Comparison of ENCODE assay signal across 10 cellular contexts in genomic region chr13:60329221-60329983, GRCh38.
A peak's percentile ranks its signal among the peaks of the same experiment; 100 is the strongest.
DNase-seq lines count a peak whose midpoint lies in the region; ATAC-seq, FAIRE-seq and TF ChIP-seq lines count a peak whose summit lies in the region.
"Had no signal": no experiment of that assay in that cellular context is flagged by ENCODE, and none has a peak within 500 bp of the region (broad histone marks: within the 10 kb centered on the region; RNA-seq: fewer than 3 reads in every experiment).

No MANE protein-coding gene starts in this region.

- H4K20me1 ChIP-seq in H1 (replicated peaks in 1 of 2; ENCODE audit: control insufficient read depth in 1 of 2, insufficient read depth in 2 of 2, low read length in 2 of 2) = no peaks in the 10 kb centered on the region

- POLR2A ChIA-PET in H1 (lab: Charles Lee; ENCODE audit: partially characterized antibody) = interaction anchor here (0.8 kb wide), 1 partner anchor 43 kb away, joined by 3 read pairs; no protein-coding TSS in a partner anchor

- no peak for TF ChIP-seq EP300 in H1 (IDR thresholded peaks at IDR 0.05; ENCODE audit: borderline replicate concordance in 1 of 2, low read depth in 2 of 2, low read length in 2 of 2)
- TF ChIP-seq EP300 in sigmoid colon (IDR thresholded peaks at IDR 0.05) = no peak

- H4K91ac ChIP-seq in H1 (replicated peaks; ENCODE audit: insufficient read length, low read length) = no peak overlapping the region

- H3K56ac ChIP-seq in H1 (replicated peaks; ENCODE audit: insufficient read length, low read depth, low read length) = no peak overlapping the region

- no peak overlapping the region for H2AFZ ChIP-seq in H1 (ENCODE audit: low read length)
- no peak overlapping the region for H2AFZ ChIP-seq in parathyroid adenoma

- DNase-seq in ELF-1 (ENCODE audit: low read depth, low spot score) (peak; percentile 74), HPDE6-E6E7 (ENCODE audit: extremely low spot score) (peak; percentile 28), NOMO-1 treated with dmso at 0.1 percent for 144 hours (lab: John Stamatoyannopoulos, UW; ENCODE audit: unreplicated experiment) (peak; percentile 21), H1 (ENCODE audit: low read depth in 1 of 2, low spot score in 2 of 2) (peak; percentile 27 to 71), sigmoid colon (no peak)
- no peak for DNase-seq in stimulated activated CD4-positive, alpha-beta T cell treated with anti-CD3 and anti-CD28 coated beads, Interleukin-4, amount 100 ng/mL, for 4 hours
- DNase-seq: activated B cell treated with CpG ODN at 0.5 μM for 24 hours had no signal

- H4K5ac ChIP-seq in H1 (ENCODE audit: insufficient read length, low read depth, low read length) = no peak overlapping the region

- H3K27ac ChIP-seq in H1 (ENCODE audit: low read depth, low read length) (no peak overlapping the region), parathyroid adenoma (no peak overlapping the region), sigmoid colon (no peak overlapping the region)

- H3K4me1 ChIP-seq in H1 (replicated peaks in 1 of 4; ENCODE audit: control insufficient read depth in 3 of 4, insufficient read depth in 4 of 4, low read length in 3 of 4) (no peaks in the 10 kb centered on the region), parathyroid adenoma (no peaks in the 10 kb centered on the region), sigmoid colon (no peaks in the 10 kb centered on the region)

- H3K4me2 ChIP-seq in H1 (ENCODE audit: insufficient read depth in 1 of 2, low read depth in 2 of 2, low read length in 2 of 2) = no peak overlapping the region
- H3K4me2 ChIP-seq in parathyroid adenoma (ENCODE audit: low read length) = no peak overlapping the region

- H2AK5ac ChIP-seq in H1 (ENCODE audit: low read depth, low read length) = no peak overlapping the region

- no peak overlapping the region for H2BK120ac ChIP-seq in H1 (replicated peaks; ENCODE audit: low read depth, low read length)

- no peak overlapping the region for H3K4ac ChIP-seq in H1 (replicated peaks; ENCODE audit: insufficient read length, low read depth, low read length)

- no peak overlapping the region for H3K9ac ChIP-seq in H1 (replicated peaks in 1 of 4; ENCODE audit: extremely low read depth in 1 of 4, low read depth in 3 of 4, low read length in 3 of 4)
- no peak overlapping the region for H3K9ac ChIP-seq in parathyroid adenoma

- no peak overlapping the region for H2BK20ac ChIP-seq in H1 (ENCODE audit: low read length)

- no peak overlapping the region for H2BK5ac ChIP-seq in H1 (ENCODE audit: low read depth, low read length)

- peak; percentile 98 for TF ChIP-seq RAD21 in H1 (IDR thresholded peaks at IDR 0.05 in 1 of 2, conservative IDR thresholded peaks at IDR 0.05 in 1 of 2; ENCODE audit: low read depth in 2 of 2, low read length in 2 of 2)

- TF ChIP-seq POLR2A in H1 (IDR thresholded peaks at IDR 0.05; ENCODE audit: control extremely low read depth in 1 of 2, low read depth in 2 of 2, low read length in 2 of 2) (no peak), sigmoid colon (IDR thresholded peaks at IDR 0.05) (no peak)

- FAIRE-seq in H1 (lab: Jason Lieb, UNC) = peak; percentile 85

- TF ChIP-seq CTCF in H1 (IDR thresholded peaks at IDR 0.05; ENCODE audit: control extremely low read depth in 1 of 3, insufficient read depth in 1 of 3, low read depth in 1 of 3, low read length in 3 of 3) = peak; percentile 44 to 86 (median 80)
- peak; percentile 21 for TF ChIP-seq CTCF in parathyroid adenoma (IDR thresholded peaks at IDR 0.05)
- TF ChIP-seq CTCF in sigmoid colon (IDR thresholded peaks at IDR 0.05) = no peak

- H3K4me3 ChIP-seq in H1 (ENCODE audit: extremely low read depth in 1 of 4, insufficient read depth in 2 of 4, low read depth in 3 of 4, low read length in 4 of 4) (no peak overlapping the region), parathyroid adenoma (ENCODE audit: low read depth, low read length) (no peak overlapping the region), sigmoid colon (no peak overlapping the region)

- peak; percentile 76 for ATAC-seq in GM21360 (IDR thresholded peaks at IDR 0.05; ENCODE audit: unreplicated experiment)
- ATAC-seq: naive thymus-derived CD8-positive, alpha-beta T cell had no signal

- no peak overlapping the region for H3K18ac ChIP-seq in H1 (ENCODE audit: extremely low read depth, low read length)

- H2BK15ac ChIP-seq in H1 (ENCODE audit: low read length) = no peak overlapping the region

- no peaks in the 10 kb centered on the region for H3K23me2 ChIP-seq in H1 (ENCODE audit: low read depth, low read length)

- H3K27me3 ChIP-seq in H1 (replicated peaks in 1 of 4; ENCODE audit: control insufficient read depth in 3 of 4, extremely low read depth in 1 of 4, insufficient read depth in 3 of 4, low read length in 3 of 4) = no peaks in the 10 kb centered on the region
- no peaks in the 10 kb centered on the region for H3K27me3 ChIP-seq in parathyroid adenoma (ENCODE audit: control insufficient read depth, insufficient read depth, low read length)
- no peaks in the 10 kb centered on the region for H3K27me3 ChIP-seq in sigmoid colon

- no peak overlapping the region for H2BK12ac ChIP-seq in H1 (ENCODE audit: low read depth, low read length)

- CTCF ChIA-PET in H1 (lab: Charles Lee; ENCODE audit: partially characterized antibody) = interaction anchor here (0.6 to 8.5 kb wide), 49 partner anchors 8 to 1004 kb away, joined by 3 to 62 read pairs (median 4); no protein-coding TSS in a partner anchor

- H3K14ac ChIP-seq in H1 (ENCODE audit: insufficient read length) = no peak overlapping the region

- H3K23ac ChIP-seq in H1 (ENCODE audit: insufficient read length) = no peak overlapping the region

- H3K36me3 ChIP-seq in H1 (ENCODE audit: control insufficient read depth in 2 of 4, insufficient read depth in 4 of 4, low read length in 3 of 4) (no peaks in the 10 kb centered on the region), parathyroid adenoma (ENCODE audit: control insufficient read depth, insufficient read depth, low read length) (no peaks in the 10 kb centered on the region), sigmoid colon (no peaks in the 10 kb centered on the region)

- H3K79me1 ChIP-seq in H1 (ENCODE audit: low read depth, low read length) = no peaks in the 10 kb centered on the region

- intact Hi-C loops in sigmoid colon (cut with DNase I) = no loop called here

- 54% methylated on average over 2 of the region's 2 CpGs; no CpG with 5 or more reads in 1 of the 2 experiments for WGBS in H1 (ENCODE audit: extremely low coverage in 1 of 2, insufficient coverage in 1 of 2, insufficient read length in 1 of 2, insufficient replicate concordance in 2 of 2, low coverage in 1 of 2, low lambda C conversion rate in 2 of 2, missing lambda C conversion rate in 1 of 2), 2 experiments
- 2 to 31% methylated on average over 2 of the region's 2 CpGs for WGBS in sigmoid colon, 2 donors

- no peak overlapping the region for H4K8ac ChIP-seq in H1 (ENCODE audit: extremely low read depth, insufficient read depth, low read length)

- H3K79me2 ChIP-seq in H1 (ENCODE audit: control insufficient read depth in 1 of 2, insufficient read depth in 2 of 2, low read length in 2 of 2) = no peaks in the 10 kb centered on the region
- H3K79me2 ChIP-seq in parathyroid adenoma = no peaks in the 10 kb centered on the region

- H3K9me3 ChIP-seq in H1 (ENCODE audit: insufficient read depth in 2 of 2, low read depth in 1 of 2, low read length in 1 of 2) (no peaks in the 10 kb centered on the region; a peak in 1 of 4 replicates), parathyroid adenoma (ENCODE audit: control insufficient read depth, low read length) (no peaks in the 10 kb centered on the region), sigmoid colon (no peaks in the 10 kb centered on the region)

TF ChIP-seq in H1, 55 proteins besides CTCF, POLR2A, EP300 and RAD21:
- TF ChIP-seq CBX5 (IDR thresholded peaks at IDR 0.05; ENCODE audit: low read depth, low read length) = no peak
- peak; percentile 66 for TF ChIP-seq TEAD4 (IDR thresholded peaks at IDR 0.05; ENCODE audit: low read depth, low read length)

Comparison
In these comparisons a context has a peak if more than half of its experiments do, and no peak if none do; other contexts are left out.
1. DNase-seq: peak in ELF-1 (single experiment), HPDE6-E6E7 (single experiment), NOMO-1 treated with dmso at 0.1 percent for 144 hours (single experiment) and H1 (2 of 2); none in stimulated activated CD4-positive, alpha-beta T cell treated with anti-CD3 and anti-CD28 coated beads, Interleukin-4, amount 100 ng/mL, for 4 hours (0 of 2) and sigmoid colon (single experiment).
2. CTCF ChIP-seq: peak in H1 (3 of 3) and parathyroid adenoma (single experiment); none in sigmoid colon (0 of 4).